In genomic region chr10:44089671-44090070, GRCh38 we compare ENCODE assay signal across 3 cellular contexts.
"Had no signal": no experiment of that assay in that cellular context is flagged by ENCODE, and none has a peak within 500 bp of the region (broad histone marks: within the 10 kb centered on the region; RNA-seq: fewer than 3 reads in every experiment).

No MANE protein-coding gene starts in this region.

- H3K4me3 ChIP-seq: GM12878 had no signal

- ATAC-seq: GM12878 had no signal

- DNase-seq: GDM1, GF-D8 had no signal
